In genomic region chr4:87971866-87972265, GRCh38 we compare ENCODE assay signal across 20 cellular contexts. TPM values are rescaled to one million over a fixed set of nuclear protein-coding genes. Genes with fewer than 3 reads are reported as not detected.
DNase-seq lines count a peak whose midpoint lies in the region; ATAC-seq and TF ChIP-seq lines count a peak whose summit lies in the region.
"Had no signal": no experiment of that assay in that cellular context is flagged by ENCODE, and none has a peak within 500 bp of the region (broad histone marks: within the 10 kb centered on the region; RNA-seq: fewer than 3 reads in every experiment).

No MANE protein-coding gene starts in this region.

- no peak overlapping the region for H3K14ac ChIP-seq in trophoblast cell (ENCODE audit: low read length)

- no CpG with 5 or more reads among the region's 1 CpG for WGBS in trophoblast cell (ENCODE audit: extremely low coverage, insufficient coverage, insufficient read length)

- intact Hi-C loops in CD8-positive, alpha-beta T cell (cut with DNase I, micrococcal nuclease): loop anchor here (10.0 kb wide), 2 partner anchors 117 to 543 kb away; no protein-coding TSS in a partner anchor

- no peak overlapping the region for H3K4me2 ChIP-seq in trophoblast cell (ENCODE audit: low read length)
- H3K4me2 ChIP-seq: SK-N-SH had no signal

- H3K27me3 Mint-ChIP-seq in WTC11 (ENCODE audit: low read depth): peaks cover 7% of the 10 kb centered on the region
- peaks cover 26% of the 10 kb centered on the region for H3K27me3 Mint-ChIP-seq in CD8-positive, alpha-beta T cell (ENCODE audit: low read depth)

- H3K4me1 ChIP-seq in trophoblast cell (ENCODE audit: control insufficient read depth in 1 of 2, insufficient read depth in 2 of 2, low read length in 2 of 2): no peaks in the 10 kb centered on the region
- peaks cover 6% of the 10 kb centered on the region for H3K4me1 ChIP-seq in CD8-positive, alpha-beta T cell (ENCODE audit: insufficient read depth, low read length)

- H3K4me1 Mint-ChIP-seq in WTC11: peaks cover 44% of the 10 kb centered on the region
- H3K4me1 Mint-ChIP-seq in CD8-positive, alpha-beta T cell (ENCODE audit: low read depth): peaks cover 12% of the 10 kb centered on the region

- no peaks in the 10 kb centered on the region for H3K9me3 ChIP-seq in trophoblast cell (ENCODE audit: insufficient read depth, low read depth, low read length)
- no peaks in the 10 kb centered on the region for H3K9me3 ChIP-seq in CD8-positive, alpha-beta T cell (ENCODE audit: low read length)
- H3K9me3 ChIP-seq: HAP-1, SK-N-SH had no signal

- no peak overlapping the region for H3K9ac ChIP-seq in trophoblast cell (ENCODE audit: low read length)
- H3K9ac ChIP-seq: GM23248, SK-N-SH had no signal

- no peak overlapping the region for H4K8ac ChIP-seq in trophoblast cell (ENCODE audit: low read depth, low read length)

- 0 out of 2 replicates have a peak, but pooled peaks have one; percentile 3 for ATAC-seq in WTC11
- ATAC-seq in CD8-positive, alpha-beta T cell: no peak

- POLR2A ChIA-PET in WTC11 (lab: Charles Lee): no interaction called here
- POLR2A ChIA-PET in CD8-positive, alpha-beta T cell (lab: Charles Lee): no interaction called here

- peak overlapping the region; percentile 52 for H2BK5ac ChIP-seq in trophoblast cell (ENCODE audit: low read depth, low read length, poor library complexity)

- DNase-seq in NCI-H2107 treated with DMSO at 0.1 percent for 48 hours (lab: John Stamatoyannopoulos, UW; ENCODE audit: unreplicated experiment): peak; percentile 42
- no peak for DNase-seq in NCI-H2107 (lab: John Stamatoyannopoulos, UW)
- peak; percentile 6 for DNase-seq in NCI-H2029 (lab: John Stamatoyannopoulos, UW)
- DNase-seq in WTC11 (ENCODE audit: low spot score): no peak
- no peak for DNase-seq in trophoblast cell
- no peak for DNase-seq in CD8-positive, alpha-beta T cell
- DNase-seq in GDM1 (lab: John Stamatoyannopoulos, UW): no peak
- DNase-seq in ureter (ENCODE audit: low spot score): no peak
- DNase-seq: 8988T, GM23248, NCI-H1105, NCI-H1436 treated with DMSO at 0.1 percent for 48 hours, NCI-H1930, NCI-H446, NCI-H524 treated with DMSO at 0.1 percent for 48 hours, NCI-H774, SK-N-SH, SW 1271 had no signal

- no peak overlapping the region for H3K4me3 ChIP-seq in trophoblast cell (ENCODE audit: low read depth, low read length)
- H3K4me3 ChIP-seq in CD8-positive, alpha-beta T cell (ENCODE audit: low read depth, low read length): no peak overlapping the region
- H3K4me3 ChIP-seq: GM23248, HAP-1 had no signal

- H2AK5ac ChIP-seq in trophoblast cell (ENCODE audit: low read length): peak overlapping the region; percentile 62

- H4K12ac ChIP-seq in trophoblast cell (ENCODE audit: low read depth, low read length): no peak overlapping the region

- no peak overlapping the region for H3K18ac ChIP-seq in trophoblast cell (ENCODE audit: low read length)

- no peak overlapping the region for H4K91ac ChIP-seq in trophoblast cell (ENCODE audit: low read depth, low read length)

- H3K4ac ChIP-seq in trophoblast cell (ENCODE audit: low read depth, low read length): no peak overlapping the region

- H3K27me3 ChIP-seq in trophoblast cell (ENCODE audit: insufficient read depth, low read length): no peaks in the 10 kb centered on the region
- no peaks in the 10 kb centered on the region for H3K27me3 ChIP-seq in CD8-positive, alpha-beta T cell (ENCODE audit: insufficient read depth, low read length)

- CTCF ChIA-PET in WTC11 (lab: Charles Lee): interaction anchor here (0.6 to 5.1 kb wide), 3 partner anchors 9 to 16 kb away, joined by 3 to 40 read pairs (median 3); no protein-coding TSS in a partner anchor
- CTCF ChIA-PET in CD8-positive, alpha-beta T cell (lab: Charles Lee): no interaction called here

- no peak overlapping the region for H3K23ac ChIP-seq in trophoblast cell (ENCODE audit: low read length)

- TF ChIP-seq CTCF in WTC11 (IDR thresholded peaks at IDR 0.05): no peak
- TF ChIP-seq CTCF in CD8-positive, alpha-beta T cell (IDR thresholded peaks at IDR 0.05): no peak

- peak overlapping the region; percentile 68 for H2BK120ac ChIP-seq in trophoblast cell (ENCODE audit: insufficient read depth, low read length, poor library complexity)

- H3K79me1 ChIP-seq in trophoblast cell (ENCODE audit: low read length): peaks cover 3% of the 10 kb centered on the region

- H3K36me3 ChIP-seq in trophoblast cell (ENCODE audit: control insufficient read depth in 1 of 2, insufficient read depth in 2 of 2, low read length in 2 of 2): no peaks in the 10 kb centered on the region
- H3K36me3 ChIP-seq in CD8-positive, alpha-beta T cell (ENCODE audit: insufficient read depth, low read length): no peaks in the 10 kb centered on the region
- H3K36me3 ChIP-seq: HAP-1 had no signal

- H3K27ac ChIP-seq in trophoblast cell (ENCODE audit: low read depth, low read length): no peak overlapping the region
- H3K27ac ChIP-seq in CD8-positive, alpha-beta T cell (ENCODE audit: low read depth, low read length): no peak overlapping the region

- H3K9me3 Mint-ChIP-seq in WTC11: no peaks in the 10 kb centered on the region
- no peaks in the 10 kb centered on the region for H3K9me3 Mint-ChIP-seq in CD8-positive, alpha-beta T cell
- H3K9me3 Mint-ChIP-seq: T-helper 1 cell treated with Interleukin-12 subunit alpha and Interleukin-12 subunit beta and Interleukin-4 antibody, amounts not matched to agents 30 μg/mL and 1 μg/mL, for 36 hours had no signal

- no peak overlapping the region for H3K4me3 Mint-ChIP-seq in WTC11
- no peak overlapping the region for H3K4me3 Mint-ChIP-seq in CD8-positive, alpha-beta T cell
- H3K4me3 Mint-ChIP-seq: T-helper 1 cell treated with Interleukin-12 subunit alpha and Interleukin-12 subunit beta and Interleukin-4 antibody, amounts not matched to agents 30 μg/mL and 1 μg/mL, for 36 hours had no signal

- H2BK12ac ChIP-seq in trophoblast cell (ENCODE audit: low read length): peak overlapping the region; percentile 88

- H3K36me3 Mint-ChIP-seq in WTC11: no peaks in the 10 kb centered on the region
- H3K36me3 Mint-ChIP-seq in CD8-positive, alpha-beta T cell: no peaks in the 10 kb centered on the region

- H2AFZ ChIP-seq in trophoblast cell (ENCODE audit: insufficient read depth, low read length, poor library complexity): peak overlapping the region; percentile 75
- H2AFZ ChIP-seq: GM23248 had no signal

- H3K79me2 ChIP-seq in trophoblast cell (ENCODE audit: control insufficient read depth, insufficient read depth, low read length, poor library complexity): no peaks in the 10 kb centered on the region

- no peak overlapping the region for H3K27ac Mint-ChIP-seq in WTC11
- H3K27ac Mint-ChIP-seq in CD8-positive, alpha-beta T cell: no peak overlapping the region
- H3K27ac Mint-ChIP-seq: T-helper 1 cell treated with Interleukin-12 subunit alpha and Interleukin-12 subunit beta and Interleukin-4 antibody, amounts not matched to agents 30 μg/mL and 1 μg/mL, for 36 hours had no signal

TF ChIP-seq in WTC11, 78 proteins besides CTCF, POLR2A, EP300 and RAD21:
- TF ChIP-seq NFYB (CRISPR knock-in tag; conservative IDR thresholded peaks at IDR 0.05; ENCODE audit: low read depth) (peak; percentile 51; the same call in 1 of the 2 replicates), ELF4 (CRISPR knock-in tag; IDR thresholded peaks at IDR 0.05; ENCODE audit: low read depth) (no peak), USF1 (CRISPR knock-in tag; IDR thresholded peaks at IDR 0.05) (no peak), KAT7 (CRISPR knock-in tag; IDR thresholded peaks at IDR 0.05; ENCODE audit: borderline replicate concordance) (no peak), FOXJ3 (CRISPR knock-in tag; IDR thresholded peaks at IDR 0.05; ENCODE audit: borderline replicate concordance) (no peak)

RNA-seq across cellular contexts. Expression of gene SPP1, which starts 3.6 kb away (rescaled TPM):
- total RNA-seq in WTC11 (2021) (24.5 to 56.6 TPM (median 31.8 TPM) in 3 replicates), ureter (11.3 TPM)
- polyA plus RNA-seq in trophoblast cell (2013): 64.3 and 67.0 TPM in 2 replicates
- not detected for total RNA-seq in CD8-positive, alpha-beta T cell

RNA-seq across cellular contexts. Expression of gene PKD2, which starts 35.6 kb away (rescaled TPM):
- total RNA-seq in WTC11 (2021): 21.4 to 27.0 TPM (median 25.5 TPM) in 3 replicates
- polyA plus RNA-seq in trophoblast cell (2013): 14.2 and 16.6 TPM in 2 replicates
- total RNA-seq in CD8-positive, alpha-beta T cell: 1 to 10 TPM; 3.0 to 3.2 TPM
- 37.0 TPM for total RNA-seq in ureter

Comparison
In these comparisons a context has a peak if more than half of its experiments do, and no peak if none do; other contexts are left out.
1. DNase-seq: peak in NCI-H2107 treated with DMSO at 0.1 percent for 48 hours (single experiment) and NCI-H2029 (single experiment); none in NCI-H2107 (single experiment), WTC11 (single experiment), trophoblast cell (0 of 2), CD8-positive, alpha-beta T cell (0 of 7), GDM1 (single experiment) and ureter (single experiment).
2. RNA of gene SPP1, which starts 3.6 kb away (total RNA-seq): 24.5 to 56.6 TPM in WTC11 and 11.3 TPM in ureter (single experiment); not detected in CD8-positive, alpha-beta T cell; every median in the first group is over 10 times any median in the second.